In the genomic region with DNA sequence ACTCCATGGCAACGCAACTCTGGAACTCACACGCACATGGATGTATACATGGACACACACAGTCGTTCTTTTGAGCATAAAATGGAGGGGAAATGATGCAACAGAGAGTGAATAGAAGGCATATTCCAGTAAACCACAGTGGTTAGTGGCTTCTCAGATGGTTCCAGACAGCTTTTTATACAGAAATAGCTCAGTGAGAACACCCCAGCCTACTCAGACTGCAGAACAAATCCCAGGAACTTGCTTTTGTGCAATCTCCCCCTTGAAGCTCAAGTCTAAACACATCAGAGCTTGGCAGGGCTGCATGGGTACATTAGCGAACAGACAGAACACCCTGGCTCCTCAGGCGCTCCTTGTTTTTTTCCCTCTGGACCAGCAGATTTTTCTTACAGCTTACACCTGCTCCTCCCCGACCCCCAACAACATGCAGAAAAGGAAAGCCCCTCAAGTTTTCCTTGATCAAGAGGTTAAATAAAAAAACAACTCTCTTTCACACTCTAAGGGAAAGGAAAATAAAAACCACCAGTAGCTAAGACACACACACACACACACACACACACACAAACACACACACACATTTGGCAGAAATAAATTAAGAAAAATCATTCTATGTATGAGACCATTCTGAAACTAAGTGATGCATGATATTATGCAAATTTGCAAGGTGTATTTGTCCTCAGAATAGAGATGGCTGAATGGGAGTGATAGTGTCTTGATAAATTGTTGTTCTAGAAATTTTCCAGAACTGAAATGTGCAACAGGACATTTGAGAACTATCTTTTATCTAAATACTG, we compare ENCODE assay signal across 9 cellular contexts. TPM values are rescaled to one million over a fixed set of nuclear protein-coding genes. Genes with fewer than 3 reads are reported as not detected.
DNase-seq lines count a peak whose midpoint lies in the region; ATAC-seq, FAIRE-seq and TF ChIP-seq lines count a peak whose summit lies in the region.
"Had no signal": no experiment of that assay in that cellular context is flagged by ENCODE, and none has a peak within 500 bp of the region (broad histone marks: within the 10 kb centered on the region; RNA-seq: fewer than 3 reads in every experiment).

No MANE protein-coding gene starts in this region.

- no peaks in the 10 kb centered on the region for H3K27me3 Mint-ChIP-seq in activated naive CD8-positive, alpha-beta T cell treated with anti-CD3 and anti-CD28 coated beads, Interleukin-2, amount 10 ng/mL, durations not matched to agents 7 days and 5 days

- H3K9me3 Mint-ChIP-seq in activated naive CD8-positive, alpha-beta T cell treated with anti-CD3 and anti-CD28 coated beads, Interleukin-2, amount 10 ng/mL, durations not matched to agents 7 days and 5 days = no peaks in the 10 kb centered on the region

- H3K9ac ChIP-seq in keratinocyte (ENCODE audit: control insufficient read depth, extremely low read depth, insufficient read depth, low read length) = peak overlapping the region; percentile 49

- POLR2A ChIA-PET in activated naive CD8-positive, alpha-beta T cell treated with anti-CD3 and anti-CD28 coated beads, Interleukin-2, amount 10 ng/mL, durations not matched to agents 7 days and 5 days (lab: Charles Lee) = interaction anchor here (1.2 to 3.0 kb wide), 5 partner anchors 51 to 188 kb away, joined by 5 to 12 read pairs (median 11); partner anchors contain the start of genes NOL7, RANBP9 and SIRT5

- no peaks in the 10 kb centered on the region for H3K36me3 ChIP-seq in keratinocyte (ENCODE audit: control insufficient read depth in 2 of 2, extremely low read depth in 1 of 2, insufficient read depth in 2 of 2, low read length in 2 of 2)
- no peaks in the 10 kb centered on the region for H3K36me3 ChIP-seq in transverse colon
- H3K36me3 ChIP-seq in right atrium auricular region = no peaks in the 10 kb centered on the region

- no peak overlapping the region for H2AFZ ChIP-seq in keratinocyte (ENCODE audit: control insufficient read depth, low read length)

- WGBS in transverse colon (ENCODE audit: low coverage in 1 of 2), 2 donors = 33 to 37% methylated on average over 5 to 6 of the region's 6 CpGs

- TF ChIP-seq CTCF in AG09319 (IDR thresholded peaks at IDR 0.05; ENCODE audit: low read depth, low read length) (no peak), keratinocyte (optimal IDR thresholded peaks at IDR 0.05 in 1 of 3, IDR thresholded peaks at IDR 0.05 in 1 of 3, conservative IDR thresholded peaks at IDR 0.05 in 1 of 3; ENCODE audit: extremely low read depth in 1 of 3, insufficient read depth in 2 of 3, low read length in 3 of 3) (no peak), transverse colon (IDR thresholded peaks at IDR 0.05) (no peak), right atrium auricular region (IDR thresholded peaks at IDR 0.05) (no peak)

- H3K9me1 ChIP-seq in keratinocyte (ENCODE audit: control insufficient read depth, extremely low read depth, insufficient read depth, low read length) = no peaks in the 10 kb centered on the region

- H3K4me1 Mint-ChIP-seq in activated naive CD8-positive, alpha-beta T cell treated with anti-CD3 and anti-CD28 coated beads, Interleukin-2, amount 10 ng/mL, durations not matched to agents 7 days and 5 days = peaks cover 45% of the 10 kb centered on the region

- no peaks in the 10 kb centered on the region for H3K27me3 ChIP-seq in keratinocyte (ENCODE audit: control insufficient read depth, extremely low read depth, insufficient read depth, low read length)
- no peaks in the 10 kb centered on the region for H3K27me3 ChIP-seq in transverse colon
- no peaks in the 10 kb centered on the region for H3K27me3 ChIP-seq in right atrium auricular region

- H3K4me1 ChIP-seq in keratinocyte (ENCODE audit: control insufficient read depth, extremely low read depth, insufficient read depth, low read length) (peaks cover 40% of the 10 kb centered on the region), transverse colon (peaks cover 0 to 28% (median 15%) of the 10 kb centered on the region in 4 donors), right atrium auricular region (peaks cover 0 to 17% of the 10 kb centered on the region in 2 donors)

- peak; percentile 79 for ATAC-seq in activated naive CD8-positive, alpha-beta T cell treated with anti-CD3 and anti-CD28 coated beads, Interleukin-2, amount 10 ng/mL, durations not matched to agents 7 days and 5 days (ENCODE audit: low read depth)

- H3K79me2 ChIP-seq in keratinocyte (ENCODE audit: control insufficient read depth, insufficient read depth, low read length) = no peaks in the 10 kb centered on the region

- peak overlapping the region; percentile 81 for H3K4me3 Mint-ChIP-seq in activated naive CD8-positive, alpha-beta T cell treated with anti-CD3 and anti-CD28 coated beads, Interleukin-2, amount 10 ng/mL, durations not matched to agents 7 days and 5 days

- in situ Hi-C loops in transverse colon (cut with MboI; ENCODE audit: low pct_ligation_motif_present in 1 of 4, low pct_unique_long_range_greater_than_20kb in 1 of 4, low sequenced_read_pairs in 3 of 4) = no loop called here

- peak; percentile 92 for FAIRE-seq in keratinocyte (lab: Jason Lieb, UNC)
- FAIRE-seq: colon had no signal

- dilution Hi-C loops in keratinocyte (cut with MboI; ENCODE audit: extremely low pct_ligation_motif_present, low sequenced_read_pairs) = no loop called here

- peak overlapping the region; percentile 38 for H3K4me2 ChIP-seq in keratinocyte (ENCODE audit: control insufficient read depth, extremely low read depth, insufficient read depth, low read depth, low read length)

- no peaks in the 10 kb centered on the region for H4K20me1 ChIP-seq in keratinocyte (ENCODE audit: control insufficient read depth, extremely low read depth, insufficient read depth, low read length)

- H3K4me3 ChIP-seq in keratinocyte (ENCODE audit: control insufficient read depth in 2 of 3, extremely low read depth in 1 of 3, insufficient read depth in 2 of 3, low read depth in 1 of 3, low read length in 3 of 3) (peak overlapping the region in 2 of 3 experiments; percentile 16 to 40), transverse colon (no peak overlapping the region), right atrium auricular region (no peak overlapping the region)

- no peak for TF ChIP-seq POLR2A in transverse colon (IDR thresholded peaks at IDR 0.05)

- intact Hi-C loops in transverse colon (cut with DNase I; ENCODE audit: low total_unique reads) = loop anchor here (10.0 kb wide), 2 partner anchors 48 to 148 kb away; partner anchors contain the start of genes NOL7 and RANBP9

- TF ChIP-seq EP300 in transverse colon (IDR thresholded peaks at IDR 0.05; ENCODE audit: low read depth) = peak; percentile 67

- H3K27ac Mint-ChIP-seq in activated naive CD8-positive, alpha-beta T cell treated with anti-CD3 and anti-CD28 coated beads, Interleukin-2, amount 10 ng/mL, durations not matched to agents 7 days and 5 days = peak overlapping the region; percentile 78

- H3K36me3 Mint-ChIP-seq in activated naive CD8-positive, alpha-beta T cell treated with anti-CD3 and anti-CD28 coated beads, Interleukin-2, amount 10 ng/mL, durations not matched to agents 7 days and 5 days = peaks cover 4% of the 10 kb centered on the region

- H3K27ac ChIP-seq in keratinocyte (ENCODE audit: control insufficient read depth, insufficient read depth, low read length) (peak overlapping the region; percentile 80), transverse colon (peak overlapping the region; percentile 54 to 71 (median 63)), right atrium auricular region (no peak overlapping the region)

- peak; percentile 88 for DNase-seq in AG09319 (ENCODE audit: extremely low read depth, low read depth)
- peak; percentile 72 for DNase-seq in LHCN-M2 (ENCODE audit: low read depth)
- DNase-seq in activated naive CD8-positive, alpha-beta T cell treated with anti-CD3 and anti-CD28 coated beads, Interleukin-2, amount 10 ng/mL, durations not matched to agents 7 days and 5 days = peak; percentile 40
- DNase-seq in keratinocyte (ENCODE audit: low read depth, low spot score) = peak; percentile 36
- peak; percentile 42 for DNase-seq in transverse colon
- no peak for DNase-seq in SW 1271 (lab: John Stamatoyannopoulos, UW)
- no peak for DNase-seq in D341Med (ENCODE audit: low spot score)
- no peak for DNase-seq in right atrium auricular region (ENCODE audit: low spot score)

- H3K9me3 ChIP-seq in keratinocyte (ENCODE audit: control insufficient read depth, low read depth, low read length) (no peaks in the 10 kb centered on the region), transverse colon (no peaks in the 10 kb centered on the region), right atrium auricular region (no peaks in the 10 kb centered on the region)

RNA-seq across cellular contexts. Expression of gene RANBP9, which starts 51.2 kb away (rescaled TPM):
- total RNA-seq in LHCN-M2 (2014; rRNA removed) = 25.5 and 35.9 TPM in 2 replicates
- polyA plus RNA-seq in LHCN-M2 (2012) = 24.2 TPM
- total RNA-seq in activated naive CD8-positive, alpha-beta T cell treated with anti-CD3 and anti-CD28 coated beads, Interleukin-2, amount 10 ng/mL, durations not matched to agents 7 days and 5 days = 10 to 100 TPM; 55.3 to 56.3 TPM
- 26.0 to 36.7 TPM (median 36.6 TPM) in 3 replicates for polyA plus RNA-seq in keratinocyte
- 31.0 TPM for polyA plus RNA-seq in keratinocyte (2011; ENCODE audit: low read depth)
- polyA plus RNA-seq in keratinocyte (2011; cell fraction: cytosol; rRNA removed) = 30.8 and 57.5 TPM in 2 replicates
- polyA plus RNA-seq in keratinocyte (2011; cell fraction: nucleus; rRNA removed) = 44.2 and 49.2 TPM in 2 replicates
- 28.8 and 46.5 TPM in 2 replicates for polyA plus RNA-seq in keratinocyte (2012; ENCODE audit: low replicate concordance)
- 5.7 to 40.2 TPM (median 16.2 TPM) in 3 replicates for polyA minus RNA-seq in keratinocyte
- 21.1 TPM for polyA minus RNA-seq in keratinocyte (2011; cell fraction: cytosol; rRNA and poly(A)+ RNA removed)
- 11.3 and 28.2 TPM in 2 replicates for polyA minus RNA-seq in keratinocyte (2011; cell fraction: nucleus; rRNA and poly(A)+ RNA removed)
- total RNA-seq in transverse colon = 10 to 100 TPM; 17.9 to 40.8 (median 37.4) TPM
- 10 to 100 TPM; 28.4 TPM for total RNA-seq in right atrium auricular region

RNA-seq across cellular contexts. Expression of gene MCUR1, which starts 51.5 kb away (rescaled TPM):
- total RNA-seq in LHCN-M2 (2014; rRNA removed) = 15.0 and 16.8 TPM in 2 replicates
- 14.7 TPM for polyA plus RNA-seq in LHCN-M2 (2012)
- total RNA-seq in activated naive CD8-positive, alpha-beta T cell treated with anti-CD3 and anti-CD28 coated beads, Interleukin-2, amount 10 ng/mL, durations not matched to agents 7 days and 5 days = 10 to 100 TPM; 16.4 to 18.4 TPM
- polyA plus RNA-seq in keratinocyte = 8.3 to 15.3 TPM (median 12.2 TPM) in 3 replicates
- 41.0 TPM for polyA plus RNA-seq in keratinocyte (2011; ENCODE audit: low read depth)
- 9.6 and 15.4 TPM in 2 replicates for polyA plus RNA-seq in keratinocyte (2011; cell fraction: cytosol; rRNA removed)
- 5.6 and 6.3 TPM in 2 replicates for polyA plus RNA-seq in keratinocyte (2011; cell fraction: nucleus; rRNA removed)
- 11.7 and 13.1 TPM in 2 replicates for polyA plus RNA-seq in keratinocyte (2012; ENCODE audit: low replicate concordance)
- polyA minus RNA-seq in keratinocyte = 5.1 to 9.4 TPM (median 5.8 TPM) in 3 replicates
- polyA minus RNA-seq in keratinocyte (2011; cell fraction: cytosol; rRNA and poly(A)+ RNA removed) = 9.4 TPM
- polyA minus RNA-seq in keratinocyte (2011; cell fraction: nucleus; rRNA and poly(A)+ RNA removed) = 3.4 and 4.4 TPM in 2 replicates
- total RNA-seq in transverse colon = 10 to 100 TPM; 25.7 to 58.7 (median 31.1) TPM
- total RNA-seq in right atrium auricular region = 10 to 100 TPM; 11.0 to 11.2 TPM

Comparison
In these comparisons a context has a peak if more than half of its experiments do, and no peak if none do; other contexts are left out.
1. DNase-seq: peak in AG09319 (single experiment), LHCN-M2 (single experiment), activated naive CD8-positive, alpha-beta T cell treated with anti-CD3 and anti-CD28 coated beads, Interleukin-2, amount 10 ng/mL, durations not matched to agents 7 days and 5 days (single experiment), keratinocyte (single experiment) and transverse colon (single experiment); none in SW 1271 (0 of 2), D341Med (single experiment) and right atrium auricular region (single experiment).
2. H3K27ac ChIP-seq: peak in keratinocyte (single experiment) and transverse colon (4 of 4); none in right atrium auricular region (0 of 2).
3. H3K4me3 ChIP-seq: peak in keratinocyte (2 of 3); none in transverse colon (0 of 4) and right atrium auricular region (0 of 2).